Comparison of ENCODE assay signal across 20 cellular contexts in the genomic region with DNA sequence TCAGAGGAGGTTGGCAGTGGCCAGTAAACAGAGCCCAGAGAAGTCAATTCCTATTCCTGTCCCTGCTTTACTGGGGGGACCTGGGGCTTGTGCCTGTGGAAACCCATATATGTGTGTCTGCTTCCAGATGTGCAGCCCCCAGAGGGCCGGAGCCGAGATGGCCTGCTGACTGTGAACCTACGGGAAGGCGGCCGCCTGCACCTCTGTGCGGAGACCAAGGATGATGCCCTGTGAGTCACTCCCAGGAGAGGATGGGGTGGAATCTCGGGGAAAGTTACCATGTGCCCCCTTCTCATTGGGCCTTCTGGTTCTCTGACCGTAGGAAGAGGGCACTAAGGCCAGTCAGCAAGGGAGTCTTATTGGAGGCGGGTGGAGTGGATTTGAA.
"Had no signal": no experiment of that assay in that cellular context is flagged by ENCODE, and none has a peak within 500 bp of the region (broad histone marks: within the 10 kb centered on the region; RNA-seq: fewer than 3 reads in every experiment).

No MANE protein-coding gene starts in this region.

- H3K27me3 ChIP-seq: cardiac muscle cell, gastrocnemius medialis, hepatocyte had no signal

- H3K36me3 ChIP-seq: cardiac muscle cell, gastrocnemius medialis, thoracic aorta had no signal

- H3K27me3 Mint-ChIP-seq: activated CD8-positive, alpha-beta memory T cell treated with anti-CD3 and anti-CD28 coated beads, Interleukin-2, amount 10 ng/mL, durations not matched to agents 7 days and 5 days; activated naive CD8-positive, alpha-beta T cell treated with anti-CD3 and anti-CD28 coated beads, Interleukin-2, amount 10 ng/mL, durations not matched to agents 7 days and 5 days; activated T-cell treated with anti-CD3 and anti-CD28 coated beads, Interleukin-2, amount 50 U/mL, for 24 hours had no signal

- H3K36me3 Mint-ChIP-seq: activated CD8-positive, alpha-beta memory T cell treated with anti-CD3 and anti-CD28 coated beads, Interleukin-2, amount 10 ng/mL, durations not matched to agents 7 days and 5 days; activated naive CD8-positive, alpha-beta T cell treated with anti-CD3 and anti-CD28 coated beads, Interleukin-2, amount 10 ng/mL, durations not matched to agents 7 days and 5 days; natural killer cell had no signal

- H3K27ac Mint-ChIP-seq: activated CD8-positive, alpha-beta memory T cell treated with anti-CD3 and anti-CD28 coated beads, Interleukin-2, amount 10 ng/mL, durations not matched to agents 7 days and 5 days; activated naive CD8-positive, alpha-beta T cell treated with anti-CD3 and anti-CD28 coated beads, Interleukin-2, amount 10 ng/mL, durations not matched to agents 7 days and 5 days; activated T-cell treated with anti-CD3 and anti-CD28 coated beads, Interleukin-2, amount 50 U/mL, for 24 hours; natural killer cell had no signal

- H3K27ac ChIP-seq: cardiac muscle cell, epithelial cell of prostate, gastrocnemius medialis, hepatocyte, thoracic aorta had no signal

- DNase-seq: activated CD4-positive, alpha-beta T cell treated with anti-CD3 and anti-CD28 coated beads, Interleukin-2, amount 50 U/mL, for 4 hours; activated CD4-positive, CD25-positive, alpha-beta regulatory T cell treated with anti-CD3 and anti-CD28 coated beads, Interleukin-2, amount 50 U/mL, for 72 hours; activated CD8-positive, alpha-beta memory T cell treated with anti-CD3 and anti-CD28 coated beads, Interleukin-2, amount 10 ng/mL, durations not matched to agents 7 days and 5 days; activated effector memory CD4-positive, alpha-beta T cell treated with Interleukin-2 at 50 U/mL for 16 hours; activated naive CD8-positive, alpha-beta T cell treated with anti-CD3 and anti-CD28 coated beads, Interleukin-2, amount 10 ng/mL, durations not matched to agents 7 days and 5 days; activated T-cell treated with anti-CD3 and anti-CD28 coated beads, Interleukin-2, amount 50 U/mL, for 24 hours; aorta; effector CD8-positive, alpha-beta T cell; gastrocnemius medialis; kidney glomerular epithelial cell; natural killer cell; stimulated activated CD4-positive, alpha-beta T cell treated with anti-CD3 and anti-CD28 coated beads, Interleukin-2, amount 100 ng/mL, for 48 hours; stimulated activated naive CD8-positive, alpha-beta T cell treated with anti-CD3 and anti-CD28 coated beads, Interleukin-15, Interleukin-2, amounts not matched to agents 100 U/mL and 50 U/mL, for 24 hours; T-helper 2 cell had no signal

- H3K4me3 ChIP-seq: cardiac muscle cell, coronary artery, gastrocnemius medialis, hepatocyte, lung, thoracic aorta had no signal

- H3K4me3 Mint-ChIP-seq: activated CD8-positive, alpha-beta memory T cell treated with anti-CD3 and anti-CD28 coated beads, Interleukin-2, amount 10 ng/mL, durations not matched to agents 7 days and 5 days; activated naive CD8-positive, alpha-beta T cell treated with anti-CD3 and anti-CD28 coated beads, Interleukin-2, amount 10 ng/mL, durations not matched to agents 7 days and 5 days; activated T-cell treated with anti-CD3 and anti-CD28 coated beads, Interleukin-2, amount 50 U/mL, for 24 hours; natural killer cell had no signal

- ATAC-seq: activated CD8-positive, alpha-beta memory T cell treated with anti-CD3 and anti-CD28 coated beads, Interleukin-2, amount 10 ng/mL, durations not matched to agents 7 days and 5 days; gastrocnemius medialis; natural killer cell; stimulated activated naive CD8-positive, alpha-beta T cell treated with anti-CD3 and anti-CD28 coated beads, Interleukin-15, Interleukin-2, amounts not matched to agents 100 U/mL and 50 U/mL, for 24 hours had no signal

- H3K9me3 ChIP-seq: gastrocnemius medialis, thoracic aorta had no signal

- H3K9me3 Mint-ChIP-seq: activated naive CD8-positive, alpha-beta T cell treated with anti-CD3 and anti-CD28 coated beads, Interleukin-2, amount 10 ng/mL, durations not matched to agents 7 days and 5 days; activated T-cell treated with anti-CD3 and anti-CD28 coated beads, Interleukin-2, amount 50 U/mL, for 24 hours; natural killer cell had no signal
